ENCODE assay signal across 23 cellular contexts in the genomic region with DNA sequence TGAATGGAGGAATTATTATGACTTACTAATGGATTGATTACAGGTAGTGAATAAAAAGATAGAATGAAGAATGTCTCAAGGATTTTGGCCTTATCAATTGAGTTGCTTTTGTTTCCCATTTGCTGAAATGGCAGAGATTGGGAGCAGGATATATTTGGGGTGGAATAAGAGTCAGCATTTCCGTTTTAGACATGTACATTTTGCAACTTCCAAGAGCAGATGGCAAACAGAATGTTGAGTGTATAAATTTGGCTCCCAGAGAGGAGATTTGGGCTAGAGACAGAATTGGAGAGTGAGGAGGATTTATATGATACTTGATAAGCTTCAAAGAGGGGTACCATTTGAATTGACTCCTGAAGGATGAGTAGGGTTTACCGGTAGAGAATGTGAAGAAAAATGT.
"Had no signal": no experiment of that assay in that cellular context is flagged by ENCODE, and none has a peak within 500 bp of the region (broad histone marks: within the 10 kb centered on the region; RNA-seq: fewer than 3 reads in every experiment).

No MANE protein-coding gene starts in this region.

- H3K27me3 ChIP-seq: adrenal gland, cardiac muscle cell, right lobe of liver, upper lobe of right lung had no signal

- H3K4me3 ChIP-seq: adrenal gland, cardiac muscle cell, right lobe of liver, skin epidermis, upper lobe of right lung had no signal

- H3K9me3 ChIP-seq: adrenal gland, right lobe of liver, upper lobe of right lung had no signal

- ATAC-seq: activated CD8-positive, alpha-beta memory T cell treated with anti-CD3 and anti-CD28 coated beads, Interleukin-2, amount 10 ng/mL, durations not matched to agents 7 days and 5 days; activated CD8-positive, alpha-beta T cell treated with anti-CD3 and anti-CD28 coated beads, Interleukin-2, amount 10 ng/mL, durations not matched to agents 7 days and 5 days; activated naive CD4-positive, alpha-beta T cell treated with anti-CD3 and anti-CD28 coated beads, Interleukin-2, amount 50 U/mL, for 72 hours; naive thymus-derived CD8-positive, alpha-beta T cell; right lobe of liver; stimulated activated effector memory CD8-positive, alpha-beta T cell treated with anti-CD3 and anti-CD28 coated beads, Interleukin-12 subunit alpha, Interleukin-12 subunit beta, amount 100 ng/mL, for 72 hours; upper lobe of right lung had no signal

- H3K27ac ChIP-seq: adrenal gland, cardiac muscle cell, parathyroid adenoma, right lobe of liver, upper lobe of right lung had no signal

- H3K4me1 ChIP-seq: adrenal gland, parathyroid adenoma, right lobe of liver, upper lobe of right lung had no signal

- DNase-seq: activated B cell treated with CpG ODN at 0.5 μM for 24 hours; activated CD4-positive, alpha-beta T cell treated with anti-CD3 and anti-CD28 coated beads, Interleukin-2, amount 50 U/mL, for 1 hour; activated CD8-positive, alpha-beta memory T cell treated with anti-CD3 and anti-CD28 coated beads, Interleukin-2, amount 10 ng/mL, durations not matched to agents 7 days and 5 days; activated CD8-positive, alpha-beta T cell treated with anti-CD3 and anti-CD28 coated beads, Interleukin-2, amount 10 ng/mL, durations not matched to agents 7 days and 5 days; activated naive CD4-positive, alpha-beta T cell; activated T-cell treated with anti-CD3 and anti-CD28 coated beads, Interleukin-2, amount 50 U/mL, for 48 hours; adrenal gland; aorta; head of caudate nucleus; hypothalamus; immature natural killer cell; midbrain; naive thymus-derived CD8-positive, alpha-beta T cell; nucleus accumbens; right lobe of liver; stimulated activated CD4-positive, alpha-beta T cell treated with anti-CD3 and anti-CD28 coated beads, Interleukin-4, amount 100 ng/mL, for 24 hours; T-helper 1 cell; upper lobe of right lung had no signal

- H3K36me3 ChIP-seq: adrenal gland, cardiac muscle cell, right lobe of liver, upper lobe of right lung had no signal
